In the genomic region with DNA sequence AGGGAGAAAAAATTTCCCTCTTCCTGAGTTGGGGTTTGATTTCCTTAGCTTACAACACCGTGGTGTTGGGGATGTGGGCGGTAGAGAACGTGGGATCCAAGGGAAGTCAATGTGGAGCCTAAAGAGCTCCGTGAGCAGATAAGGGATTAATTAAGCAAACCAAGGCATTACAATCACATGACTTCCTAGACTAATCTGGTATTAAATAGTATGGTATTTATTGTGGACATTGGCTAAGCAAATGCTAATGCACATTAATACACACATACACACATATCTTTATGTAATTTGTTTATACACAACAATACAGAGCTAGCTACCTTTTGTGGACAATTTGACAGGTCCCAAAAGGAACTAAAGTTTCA, we compare ENCODE assay signal across 1 cellular context.
TF ChIP-seq lines count a peak whose summit lies in the region.

No MANE protein-coding gene starts in this region.

TF ChIP-seq in GM23338, 12 proteins besides CTCF, POLR2A, EP300 and RAD21 (continued from another document):
- TF ChIP-seq, protein P1, sequence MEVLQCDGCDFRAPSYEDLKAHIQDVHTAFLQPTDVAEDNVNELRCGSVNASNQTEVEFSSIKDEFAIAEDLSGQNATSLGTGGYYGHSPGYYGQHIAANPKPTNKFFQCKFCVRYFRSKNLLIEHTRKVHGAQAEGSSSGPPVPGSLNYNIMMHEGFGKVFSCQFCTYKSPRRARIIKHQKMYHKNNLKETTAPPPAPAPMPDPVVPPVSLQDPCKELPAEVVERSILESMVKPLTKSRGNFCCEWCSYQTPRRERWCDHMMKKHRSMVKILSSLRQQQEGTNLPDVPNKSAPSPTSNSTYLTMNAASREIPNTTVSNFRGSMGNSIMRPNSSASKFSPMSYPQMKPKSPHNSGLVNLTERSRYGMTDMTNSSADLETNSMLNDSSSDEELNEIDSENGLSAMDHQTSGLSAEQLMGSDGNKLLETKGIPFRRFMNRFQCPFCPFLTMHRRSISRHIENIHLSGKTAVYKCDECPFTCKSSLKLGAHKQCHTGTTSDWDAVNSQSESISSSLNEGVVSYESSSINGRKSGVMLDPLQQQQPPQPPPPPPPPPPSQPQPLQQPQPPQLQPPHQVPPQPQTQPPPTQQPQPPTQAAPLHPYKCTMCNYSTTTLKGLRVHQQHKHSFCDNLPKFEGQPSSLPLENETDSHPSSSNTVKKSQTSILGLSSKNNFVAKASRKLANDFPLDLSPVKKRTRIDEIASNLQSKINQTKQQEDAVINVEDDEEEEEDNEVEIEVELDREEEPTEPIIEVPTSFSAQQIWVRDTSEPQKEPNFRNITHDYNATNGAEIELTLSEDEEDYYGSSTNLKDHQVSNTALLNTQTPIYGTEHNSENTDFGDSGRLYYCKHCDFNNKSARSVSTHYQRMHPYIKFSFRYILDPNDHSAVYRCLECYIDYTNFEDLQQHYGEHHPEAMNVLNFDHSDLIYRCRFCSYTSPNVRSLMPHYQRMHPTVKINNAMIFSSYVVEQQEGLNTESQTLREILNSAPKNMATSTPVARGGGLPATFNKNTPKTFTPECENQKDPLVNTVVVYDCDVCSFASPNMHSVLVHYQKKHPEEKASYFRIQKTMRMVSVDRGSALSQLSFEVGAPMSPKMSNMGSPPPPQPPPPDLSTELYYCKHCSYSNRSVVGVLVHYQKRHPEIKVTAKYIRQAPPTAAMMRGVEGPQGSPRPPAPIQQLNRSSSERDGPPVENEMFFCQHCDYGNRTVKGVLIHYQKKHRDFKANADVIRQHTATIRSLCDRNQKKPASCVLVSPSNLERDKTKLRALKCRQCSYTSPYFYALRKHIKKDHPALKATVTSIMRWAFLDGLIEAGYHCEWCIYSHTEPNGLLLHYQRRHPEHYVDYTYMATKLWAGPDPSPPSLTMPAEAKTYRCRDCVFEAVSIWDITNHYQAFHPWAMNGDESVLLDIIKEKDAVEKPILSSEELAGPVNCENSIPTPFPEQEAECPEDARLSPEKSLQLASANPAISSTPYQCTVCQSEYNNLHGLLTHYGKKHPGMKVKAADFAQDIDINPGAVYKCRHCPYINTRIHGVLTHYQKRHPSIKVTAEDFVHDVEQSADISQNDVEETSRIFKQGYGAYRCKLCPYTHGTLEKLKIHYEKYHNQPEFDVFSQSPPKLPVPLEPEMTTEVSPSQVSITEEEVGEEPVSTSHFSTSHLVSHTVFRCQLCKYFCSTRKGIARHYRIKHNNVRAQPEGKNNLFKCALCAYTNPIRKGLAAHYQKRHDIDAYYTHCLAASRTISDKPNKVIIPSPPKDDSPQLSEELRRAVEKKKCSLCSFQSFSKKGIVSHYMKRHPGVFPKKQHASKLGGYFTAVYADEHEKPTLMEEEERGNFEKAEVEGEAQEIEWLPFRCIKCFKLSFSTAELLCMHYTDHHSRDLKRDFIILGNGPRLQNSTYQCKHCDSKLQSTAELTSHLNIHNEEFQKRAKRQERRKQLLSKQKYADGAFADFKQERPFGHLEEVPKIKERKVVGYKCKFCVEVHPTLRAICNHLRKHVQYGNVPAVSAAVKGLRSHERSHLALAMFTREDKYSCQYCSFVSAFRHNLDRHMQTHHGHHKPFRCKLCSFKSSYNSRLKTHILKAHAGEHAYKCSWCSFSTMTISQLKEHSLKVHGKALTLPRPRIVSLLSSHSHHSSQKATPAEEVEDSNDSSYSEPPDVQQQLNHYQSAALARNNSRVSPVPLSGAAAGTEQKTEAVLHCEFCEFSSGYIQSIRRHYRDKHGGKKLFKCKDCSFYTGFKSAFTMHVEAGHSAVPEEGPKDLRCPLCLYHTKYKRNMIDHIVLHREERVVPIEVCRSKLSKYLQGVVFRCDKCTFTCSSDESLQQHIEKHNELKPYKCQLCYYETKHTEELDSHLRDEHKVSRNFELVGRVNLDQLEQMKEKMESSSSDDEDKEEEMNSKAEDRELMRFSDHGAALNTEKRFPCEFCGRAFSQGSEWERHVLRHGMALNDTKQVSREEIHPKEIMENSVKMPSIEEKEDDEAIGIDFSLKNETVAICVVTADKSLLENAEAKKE (CRISPR knock-in tag; IDR thresholded peaks at IDR 0.05), result no peak
- TF ChIP-seq EZH2phosphoT487 (IDR thresholded peaks at IDR 0.05; ENCODE audit: unreplicated experiment) (no peak), NANOG (IDR thresholded peaks at IDR 0.05; ENCODE audit: borderline replicate concordance) (no peak), POLR2AphosphoS5 (IDR thresholded peaks at IDR 0.05; ENCODE audit: low read depth) (no peak), ZNF331 (CRISPR knock-in tag; IDR thresholded peaks at IDR 0.05; ENCODE audit: low read depth) (no peak), CREB1 (CRISPR knock-in tag; IDR thresholded peaks at IDR 0.05; ENCODE audit: low read depth) (no peak), JUNB (IDR thresholded peaks at IDR 0.05; ENCODE audit: unreplicated experiment) (no peak), ZNF114 (CRISPR knock-in tag; IDR thresholded peaks at IDR 0.05) (no peak)
- TF ChIP-seq, protein P2, sequence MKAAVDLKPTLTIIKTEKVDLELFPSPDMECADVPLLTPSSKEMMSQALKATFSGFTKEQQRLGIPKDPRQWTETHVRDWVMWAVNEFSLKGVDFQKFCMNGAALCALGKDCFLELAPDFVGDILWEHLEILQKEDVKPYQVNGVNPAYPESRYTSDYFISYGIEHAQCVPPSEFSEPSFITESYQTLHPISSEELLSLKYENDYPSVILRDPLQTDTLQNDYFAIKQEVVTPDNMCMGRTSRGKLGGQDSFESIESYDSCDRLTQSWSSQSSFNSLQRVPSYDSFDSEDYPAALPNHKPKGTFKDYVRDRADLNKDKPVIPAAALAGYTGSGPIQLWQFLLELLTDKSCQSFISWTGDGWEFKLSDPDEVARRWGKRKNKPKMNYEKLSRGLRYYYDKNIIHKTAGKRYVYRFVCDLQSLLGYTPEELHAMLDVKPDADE (IDR thresholded peaks at IDR 0.05), result no peak
- TF ChIP-seq, protein P3, sequence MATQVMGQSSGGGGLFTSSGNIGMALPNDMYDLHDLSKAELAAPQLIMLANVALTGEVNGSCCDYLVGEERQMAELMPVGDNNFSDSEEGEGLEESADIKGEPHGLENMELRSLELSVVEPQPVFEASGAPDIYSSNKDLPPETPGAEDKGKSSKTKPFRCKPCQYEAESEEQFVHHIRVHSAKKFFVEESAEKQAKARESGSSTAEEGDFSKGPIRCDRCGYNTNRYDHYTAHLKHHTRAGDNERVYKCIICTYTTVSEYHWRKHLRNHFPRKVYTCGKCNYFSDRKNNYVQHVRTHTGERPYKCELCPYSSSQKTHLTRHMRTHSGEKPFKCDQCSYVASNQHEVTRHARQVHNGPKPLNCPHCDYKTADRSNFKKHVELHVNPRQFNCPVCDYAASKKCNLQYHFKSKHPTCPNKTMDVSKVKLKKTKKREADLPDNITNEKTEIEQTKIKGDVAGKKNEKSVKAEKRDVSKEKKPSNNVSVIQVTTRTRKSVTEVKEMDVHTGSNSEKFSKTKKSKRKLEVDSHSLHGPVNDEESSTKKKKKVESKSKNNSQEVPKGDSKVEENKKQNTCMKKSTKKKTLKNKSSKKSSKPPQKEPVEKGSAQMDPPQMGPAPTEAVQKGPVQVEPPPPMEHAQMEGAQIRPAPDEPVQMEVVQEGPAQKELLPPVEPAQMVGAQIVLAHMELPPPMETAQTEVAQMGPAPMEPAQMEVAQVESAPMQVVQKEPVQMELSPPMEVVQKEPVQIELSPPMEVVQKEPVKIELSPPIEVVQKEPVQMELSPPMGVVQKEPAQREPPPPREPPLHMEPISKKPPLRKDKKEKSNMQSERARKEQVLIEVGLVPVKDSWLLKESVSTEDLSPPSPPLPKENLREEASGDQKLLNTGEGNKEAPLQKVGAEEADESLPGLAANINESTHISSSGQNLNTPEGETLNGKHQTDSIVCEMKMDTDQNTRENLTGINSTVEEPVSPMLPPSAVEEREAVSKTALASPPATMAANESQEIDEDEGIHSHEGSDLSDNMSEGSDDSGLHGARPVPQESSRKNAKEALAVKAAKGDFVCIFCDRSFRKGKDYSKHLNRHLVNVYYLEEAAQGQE (IDR thresholded peaks at IDR 0.05; ENCODE audit: unreplicated experiment), result no peak
